ENCODE assay signal across 8 cellular contexts in the genomic region with DNA sequence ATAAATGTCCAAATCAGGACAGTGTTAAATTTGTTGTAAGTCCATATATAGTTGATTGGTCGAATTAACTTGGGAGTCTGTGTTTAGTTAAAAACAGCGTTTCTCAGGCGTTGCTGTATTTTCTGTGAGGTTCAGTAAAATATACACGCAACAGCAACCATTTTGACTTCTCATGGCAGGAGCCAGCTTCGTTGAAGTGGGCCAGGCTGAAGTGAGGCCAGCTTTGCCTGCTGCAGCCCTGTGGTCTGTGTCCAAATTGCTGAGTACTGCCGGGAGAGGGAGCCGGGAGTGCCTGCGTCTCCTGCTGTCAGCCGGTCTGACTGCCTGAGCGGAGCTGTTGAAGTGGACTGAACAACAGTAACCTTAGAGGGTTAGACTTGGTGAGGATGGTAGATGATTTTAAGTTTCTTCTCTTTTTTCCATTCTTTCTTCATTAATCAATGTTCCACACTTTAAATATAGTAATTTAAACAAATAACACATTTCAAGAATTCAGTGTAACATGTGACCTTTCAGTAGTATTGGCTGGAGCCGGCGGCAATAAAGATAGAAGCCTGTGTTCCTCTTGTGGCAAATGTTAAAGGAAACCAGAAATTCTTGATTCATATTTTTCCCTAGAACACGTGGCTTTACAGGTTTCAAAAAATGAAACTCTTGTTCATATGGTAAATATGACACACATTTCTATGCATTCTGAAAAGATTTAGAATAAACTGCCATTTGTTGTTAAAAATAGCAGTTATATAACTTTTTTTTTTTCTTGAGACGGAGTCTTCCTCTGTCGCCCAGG. TPM values are rescaled to one million over a fixed set of nuclear protein-coding genes. Genes with fewer than 3 reads are reported as not detected.
DNase-seq lines count a peak whose midpoint lies in the region; ATAC-seq and TF ChIP-seq lines count a peak whose summit lies in the region.

No MANE protein-coding gene starts in this region.

- intact Hi-C loops in Right ventricle myocardium inferior (cut with DNase I) = loop anchor here (5.0 kb wide), 1 partner anchor 36 kb away; no protein-coding TSS in a partner anchor
- intact Hi-C loops in posterior cingulate gyrus (cut with DNase I) = no loop called here

- peak overlapping the region; percentile 57 for H2AFZ ChIP-seq in ACC112 (ENCODE audit: low read length, unreplicated experiment)

- H3K27me3 Mint-ChIP-seq in HFFc6 (ENCODE audit: insufficient read depth) = peaks cover 3% of the 10 kb centered on the region; the same call in 1 of the 2 replicates
- H3K27me3 Mint-ChIP-seq in activated naive CD8-positive, alpha-beta T cell treated with anti-CD3 and anti-CD28 coated beads, Interleukin-2, amount 50 U/mL, for 24 hours = no peaks in the 10 kb centered on the region

- peak overlapping the region; percentile 0; the same call in 1 of the 2 replicates for H3K4me3 ChIP-seq in ACC112 (ENCODE audit: low read depth, low read length)

- no peak overlapping the region for H3K4me3 Mint-ChIP-seq in HFFc6
- peak overlapping the region; percentile 40 for H3K4me3 Mint-ChIP-seq in activated naive CD8-positive, alpha-beta T cell treated with anti-CD3 and anti-CD28 coated beads, Interleukin-2, amount 50 U/mL, for 24 hours

- no peak overlapping the region for H3K27ac Mint-ChIP-seq in HFFc6
- H3K27ac Mint-ChIP-seq in activated naive CD8-positive, alpha-beta T cell treated with anti-CD3 and anti-CD28 coated beads, Interleukin-2, amount 50 U/mL, for 24 hours = peak overlapping the region; percentile 74

- peaks cover 9% of the 10 kb centered on the region for H3K4me1 ChIP-seq in ACC112 (ENCODE audit: control insufficient read depth, insufficient read depth, low read length, unreplicated experiment)

- peaks cover 7% of the 10 kb centered on the region; the same call in 1 of the 2 replicates for H3K4me1 Mint-ChIP-seq in HFFc6 (ENCODE audit: low read depth)
- peaks cover 57% of the 10 kb centered on the region for H3K4me1 Mint-ChIP-seq in activated naive CD8-positive, alpha-beta T cell treated with anti-CD3 and anti-CD28 coated beads, Interleukin-2, amount 50 U/mL, for 24 hours

- no peaks in the 10 kb centered on the region for H3K79me2 ChIP-seq in ACC112 (ENCODE audit: control insufficient read depth, insufficient read depth, low read length, unreplicated experiment)

- no peaks in the 10 kb centered on the region for H3K9me3 Mint-ChIP-seq in HFFc6
- H3K9me3 Mint-ChIP-seq in activated naive CD8-positive, alpha-beta T cell treated with anti-CD3 and anti-CD28 coated beads, Interleukin-2, amount 50 U/mL, for 24 hours = no peaks in the 10 kb centered on the region

- TF ChIP-seq CTCF in HFFc6 (IDR thresholded peaks at IDR 0.05) = peak; percentile 68

- peak; percentile 71 for DNase-seq in HFFc6
- no peak for DNase-seq in activated naive CD8-positive, alpha-beta T cell treated with anti-CD3 and anti-CD28 coated beads, Interleukin-2, amount 50 U/mL, for 24 hours
- peak; percentile 81 for DNase-seq in Right ventricle myocardium inferior (ENCODE audit: missing footprints)
- DNase-seq in posterior cingulate gyrus = peak; percentile 69 to 97 (median 80)
- DNase-seq in KG1 (lab: John Stamatoyannopoulos, UW) = no peak

- H3K36me3 ChIP-seq in ACC112 (ENCODE audit: insufficient read depth, low read length) = no peaks in the 10 kb centered on the region

- no peaks in the 10 kb centered on the region for H3K27me3 ChIP-seq in ACC112 (ENCODE audit: insufficient read depth, low read length)

- ATAC-seq in activated naive CD8-positive, alpha-beta T cell treated with anti-CD3 and anti-CD28 coated beads, Interleukin-2, amount 50 U/mL, for 24 hours = peak; percentile 65
- ATAC-seq in Right ventricle myocardium inferior (peak; percentile 96), HG02571 (IDR thresholded peaks at IDR 0.05; ENCODE audit: unreplicated experiment) (no peak), GM21423 (IDR thresholded peaks at IDR 0.05; ENCODE audit: unreplicated experiment) (no peak)

- peak overlapping the region; percentile 47; the same call in 1 of the 2 replicates for H3K27ac ChIP-seq in ACC112 (ENCODE audit: low read depth, low read length)

- H3K36me3 Mint-ChIP-seq in HFFc6 (ENCODE audit: low read depth) = no peaks in the 10 kb centered on the region
- peaks cover 7% of the 10 kb centered on the region for H3K36me3 Mint-ChIP-seq in activated naive CD8-positive, alpha-beta T cell treated with anti-CD3 and anti-CD28 coated beads, Interleukin-2, amount 50 U/mL, for 24 hours (ENCODE audit: low read depth)

RNA-seq across cellular contexts. Expression of a gene that starts 37.0 kb away (rescaled TPM):
- not detected for total RNA-seq in HFFc6 (2021; fragmentation: NEBNext Ultra II Directional; extraction: Animal tissue kit (Norgen Biotek cat#: 25700))
- not detected for total RNA-seq in Right ventricle myocardium inferior

Comparison
In these comparisons a context has a peak if more than half of its experiments do, and no peak if none do; other contexts are left out.
1. DNase-seq: peak in HFFc6 (single experiment), Right ventricle myocardium inferior (single experiment) and posterior cingulate gyrus (10 of 10); none in activated naive CD8-positive, alpha-beta T cell treated with anti-CD3 and anti-CD28 coated beads, Interleukin-2, amount 50 U/mL, for 24 hours (single experiment) and KG1 (single experiment).
2. ATAC-seq: peak in activated naive CD8-positive, alpha-beta T cell treated with anti-CD3 and anti-CD28 coated beads, Interleukin-2, amount 50 U/mL, for 24 hours (single experiment) and Right ventricle myocardium inferior (single experiment); none in HG02571 (single experiment) and GM21423 (single experiment).